16 cellular contexts compared by ENCODE assay signal in genomic region chrX:53494427-53494826, GRCh38.
DNase-seq lines count a peak whose midpoint lies in the region; ATAC-seq and TF ChIP-seq lines count a peak whose summit lies in the region.
"Had no signal": no experiment of that assay in that cellular context is flagged by ENCODE, and none has a peak within 500 bp of the region (broad histone marks: within the 10 kb centered on the region; RNA-seq: fewer than 3 reads in every experiment).

No MANE protein-coding gene starts in this region.

- H3K9me3 Mint-ChIP-seq in activated naive CD4-positive, alpha-beta T cell treated with anti-CD3 and anti-CD28 coated beads, Interleukin-2, amount 10 ng/mL, durations not matched to agents 7 days and 5 days, result no peaks in the 10 kb centered on the region
- H3K9me3 Mint-ChIP-seq: activated T-helper 2 cell treated with anti-CD3 and anti-CD28 coated beads, Interferon-gamma antibody, Interleukin-2, Interleukin-4, amounts not matched to agents 10 μg/mL and 5 μg/mL and 100 μg/mL, durations not matched to agents 14 hours and 24 hours and 36 hours had no signal

- peaks cover 14% of the 10 kb centered on the region for H3K27me3 ChIP-seq in osteoblast (ENCODE audit: insufficient read depth, low read length)
- H3K27me3 ChIP-seq: cardiac muscle cell, thyroid gland had no signal

- H3K79me2 ChIP-seq in osteoblast (ENCODE audit: insufficient read depth, low read length), result no peaks in the 10 kb centered on the region

- no peaks in the 10 kb centered on the region for H3K36me3 ChIP-seq in osteoblast (ENCODE audit: insufficient read depth, low read length)
- H3K36me3 ChIP-seq: cardiac muscle cell, lower lobe of right lung, thyroid gland had no signal

- no peak for TF ChIP-seq CTCF in fibroblast of mammary gland (conservative IDR thresholded peaks at IDR 0.05; ENCODE audit: control insufficient read depth, insufficient read depth, low read depth, low read length)
- no peak for TF ChIP-seq CTCF in osteoblast (IDR thresholded peaks at IDR 0.05; ENCODE audit: extremely low read depth, low read depth, low read length)

- H3K4me1 ChIP-seq in osteoblast (ENCODE audit: insufficient read depth, low read length), result no peaks in the 10 kb centered on the region
- H3K4me1 ChIP-seq: lower lobe of right lung, thyroid gland had no signal

- no peak overlapping the region for H3K4me3 Mint-ChIP-seq in activated naive CD4-positive, alpha-beta T cell treated with anti-CD3 and anti-CD28 coated beads, Interleukin-2, amount 10 ng/mL, durations not matched to agents 7 days and 5 days
- H3K4me3 Mint-ChIP-seq: T-helper 17 cell had no signal

- H3K4me3 ChIP-seq in fibroblast of mammary gland (ENCODE audit: control insufficient read depth, low read depth, low read length), result no peak overlapping the region
- H3K4me3 ChIP-seq in osteoblast (ENCODE audit: insufficient read depth, low read length), result no peak overlapping the region
- H3K4me3 ChIP-seq: cardiac muscle cell, lower lobe of right lung, smooth muscle cell, thyroid gland had no signal

- CTCF ChIA-PET in activated naive CD4-positive, alpha-beta T cell treated with anti-CD3 and anti-CD28 coated beads, Interleukin-2, amount 10 ng/mL, durations not matched to agents 7 days and 5 days (lab: Charles Lee), result interaction anchor here (0.6 kb wide), 1 partner anchor 371 kb away, joined by 3 read pairs; no protein-coding TSS in a partner anchor

- no peaks in the 10 kb centered on the region for H3K36me3 Mint-ChIP-seq in activated naive CD4-positive, alpha-beta T cell treated with anti-CD3 and anti-CD28 coated beads, Interleukin-2, amount 10 ng/mL, durations not matched to agents 7 days and 5 days

- H3K27ac Mint-ChIP-seq in activated naive CD4-positive, alpha-beta T cell treated with anti-CD3 and anti-CD28 coated beads, Interleukin-2, amount 10 ng/mL, durations not matched to agents 7 days and 5 days, result no peak overlapping the region
- H3K27ac Mint-ChIP-seq: activated T-helper 2 cell treated with anti-CD3 and anti-CD28 coated beads, Interferon-gamma antibody, Interleukin-2, Interleukin-4, amounts not matched to agents 10 μg/mL and 5 μg/mL and 100 μg/mL, durations not matched to agents 14 hours and 24 hours and 36 hours; T-helper 17 cell had no signal

- no peak overlapping the region for H3K4me2 ChIP-seq in osteoblast (ENCODE audit: insufficient read depth, low read length)
- H3K4me2 ChIP-seq: KMS-11, smooth muscle cell had no signal

- DNase-seq in DMS53 (lab: John Stamatoyannopoulos, UW) (peak; percentile 68), M059J (ENCODE audit: low read depth) (peak; percentile 7), NCI-H748 (lab: John Stamatoyannopoulos, UW; ENCODE audit: unreplicated experiment) (peak; percentile 48), fibroblast of mammary gland (ENCODE audit: low read depth) (peak; percentile 30), osteoblast (ENCODE audit: insufficient read length, low spot score, missing footprints) (no peak)
- DNase-seq in activated naive CD4-positive, alpha-beta T cell treated with anti-CD3 and anti-CD28 coated beads, Interleukin-2, amount 10 ng/mL, durations not matched to agents 7 days and 5 days, result no peak
- DNase-seq: hypothalamus, lower lobe of right lung, occipital lobe, T-helper 17 cell had no signal

- no peak overlapping the region for H2AFZ ChIP-seq in osteoblast (ENCODE audit: low read length)

- ATAC-seq in HG03135 (IDR thresholded peaks at IDR 0.05; ENCODE audit: unreplicated experiment), result no peak
- ATAC-seq: lower lobe of right lung, T-helper 17 cell had no signal

- no peak overlapping the region for H3K27ac ChIP-seq in osteoblast (ENCODE audit: low read depth, low read length)
- H3K27ac ChIP-seq: cardiac muscle cell, KMS-11, lower lobe of right lung, thyroid gland had no signal

- H3K9me3 ChIP-seq in osteoblast (ENCODE audit: low read depth, low read length), result no peaks in the 10 kb centered on the region
- H3K9me3 ChIP-seq: lower lobe of right lung, thyroid gland had no signal

- H4K20me1 ChIP-seq in osteoblast (ENCODE audit: insufficient read depth, low read length), result no peaks in the 10 kb centered on the region

- H3K4me1 Mint-ChIP-seq in activated naive CD4-positive, alpha-beta T cell treated with anti-CD3 and anti-CD28 coated beads, Interleukin-2, amount 10 ng/mL, durations not matched to agents 7 days and 5 days, result no peaks in the 10 kb centered on the region
- H3K4me1 Mint-ChIP-seq: T-helper 17 cell had no signal

- H3K27me3 Mint-ChIP-seq in activated naive CD4-positive, alpha-beta T cell treated with anti-CD3 and anti-CD28 coated beads, Interleukin-2, amount 10 ng/mL, durations not matched to agents 7 days and 5 days, result peaks cover 7% of the 10 kb centered on the region

Comparison
In these comparisons a context has a peak if more than half of its experiments do, and no peak if none do; other contexts are left out.
1. DNase-seq: peak in DMS53 (single experiment), M059J (single experiment), NCI-H748 (single experiment) and fibroblast of mammary gland (single experiment); none in activated naive CD4-positive, alpha-beta T cell treated with anti-CD3 and anti-CD28 coated beads, Interleukin-2, amount 10 ng/mL, durations not matched to agents 7 days and 5 days (single experiment) and osteoblast (single experiment).